9 cellular contexts compared by ENCODE assay signal in the genomic region with DNA sequence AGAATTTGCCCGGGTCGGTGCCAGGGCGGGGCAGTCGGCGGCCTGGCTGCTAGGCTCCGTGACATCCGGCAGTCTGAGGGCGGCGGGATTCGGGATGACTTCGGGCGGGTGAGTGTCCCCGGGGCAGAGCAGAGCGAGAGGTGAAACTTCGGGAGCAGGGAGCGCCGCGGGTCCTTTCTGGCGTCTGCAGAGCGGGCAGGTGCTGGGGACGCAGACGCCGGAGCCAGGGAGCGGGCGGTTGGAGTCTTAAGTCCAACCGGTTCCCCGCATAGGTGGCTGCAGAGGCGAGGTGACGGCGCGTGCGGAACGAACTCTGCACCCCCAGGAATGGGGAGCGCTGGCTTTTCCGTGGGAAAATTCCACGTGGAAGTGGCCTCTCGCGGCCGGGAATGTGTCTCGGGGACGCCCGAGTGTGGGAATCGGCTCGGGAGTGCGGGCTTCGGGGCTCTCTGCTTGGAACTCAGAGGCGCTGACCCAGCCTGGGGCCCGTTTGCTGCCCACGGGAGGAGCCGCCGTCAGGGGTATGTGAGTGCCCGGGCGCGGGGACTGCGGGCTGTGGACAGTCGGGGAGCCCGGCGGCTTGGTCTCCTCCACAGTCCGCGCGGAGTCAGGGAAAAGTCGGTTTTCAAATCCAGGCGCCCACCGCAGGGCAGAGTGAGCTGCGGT. TPM values are rescaled to one million over a fixed set of nuclear protein-coding genes. Genes with fewer than 3 reads are reported as not detected.
DNase-seq lines count a peak whose midpoint lies in the region; ATAC-seq and TF ChIP-seq lines count a peak whose summit lies in the region.
"Had no signal": no experiment of that assay in that cellular context is flagged by ENCODE, and none has a peak within 500 bp of the region (broad histone marks: within the 10 kb centered on the region; RNA-seq: fewer than 3 reads in every experiment).

A gene with protein sequence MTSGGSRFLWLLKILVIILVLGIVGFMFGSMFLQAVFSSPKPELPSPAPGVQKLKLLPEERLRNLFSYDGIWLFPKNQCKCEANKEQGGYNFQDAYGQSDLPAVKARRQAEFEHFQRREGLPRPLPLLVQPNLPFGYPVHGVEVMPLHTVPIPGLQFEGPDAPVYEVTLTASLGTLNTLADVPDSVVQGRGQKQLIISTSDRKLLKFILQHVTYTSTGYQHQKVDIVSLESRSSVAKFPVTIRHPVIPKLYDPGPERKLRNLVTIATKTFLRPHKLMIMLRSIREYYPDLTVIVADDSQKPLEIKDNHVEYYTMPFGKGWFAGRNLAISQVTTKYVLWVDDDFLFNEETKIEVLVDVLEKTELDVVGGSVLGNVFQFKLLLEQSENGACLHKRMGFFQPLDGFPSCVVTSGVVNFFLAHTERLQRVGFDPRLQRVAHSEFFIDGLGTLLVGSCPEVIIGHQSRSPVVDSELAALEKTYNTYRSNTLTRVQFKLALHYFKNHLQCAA (plus strand): TSS at position 71 of the 666 bp plus-strand sequence. CDS start 24 bp downstream, at position 95.

- H3K9me3 ChIP-seq in gastroesophageal sphincter = peaks cover 0 to 18% (median 0%) of the 10 kb centered on the region in 3 donors

- peak; percentile 43 to 57 for ATAC-seq in activated T-cell treated with anti-CD3 and anti-CD28 coated beads, Interleukin-2, amount 50 U/mL, for 4 hours
- no peak for ATAC-seq in HG03460 (IDR thresholded peaks at IDR 0.05; ENCODE audit: unreplicated experiment)
- ATAC-seq in gastroesophageal sphincter = no peak

- H3K4me1 Mint-ChIP-seq in activated T-cell treated with anti-CD3 and anti-CD28 coated beads, Interleukin-2, amount 50 U/mL, for 4 hours (ENCODE audit: low read depth) = peaks cover 5% of the 10 kb centered on the region

- H3K36me3 ChIP-seq in gastroesophageal sphincter = no peaks in the 10 kb centered on the region

- peaks cover 76% of the 10 kb centered on the region for H3K27me3 ChIP-seq in gastroesophageal sphincter

- TF ChIP-seq EP300 in gastroesophageal sphincter (IDR thresholded peaks at IDR 0.05) = no peak

- H3K4me1 ChIP-seq in gastroesophageal sphincter = peaks cover 0 to 12% (median 9%) of the 10 kb centered on the region in 3 donors

- H3K27me3 Mint-ChIP-seq in activated T-cell treated with anti-CD3 and anti-CD28 coated beads, Interleukin-2, amount 50 U/mL, for 4 hours (ENCODE audit: low read depth) = peaks cover 64% of the 10 kb centered on the region

- H3K9me3 Mint-ChIP-seq in activated T-cell treated with anti-CD3 and anti-CD28 coated beads, Interleukin-2, amount 50 U/mL, for 4 hours = no peaks in the 10 kb centered on the region

- no peak for TF ChIP-seq POLR2A in gastroesophageal sphincter (IDR thresholded peaks at IDR 0.05)

- peak within 1 kb of the TSS; percentile 53 for H3K4me3 Mint-ChIP-seq in activated T-cell treated with anti-CD3 and anti-CD28 coated beads, Interleukin-2, amount 50 U/mL, for 4 hours

- peak within 1 kb of the TSS; percentile 40 for H3K4me3 ChIP-seq in iPS-11a (ENCODE audit: low read depth, low read length)
- H3K4me3 ChIP-seq in gastroesophageal sphincter = peak within 1 kb of the TSS in 1 of 2 donors; percentile 34

- TF ChIP-seq CTCF in gastroesophageal sphincter (IDR thresholded peaks at IDR 0.05) = no peak

- peak; percentile 20 for DNase-seq in HK-2 (ENCODE audit: unreplicated experiment)
- no peak for DNase-seq in activated T-cell treated with anti-CD3 and anti-CD28 coated beads, Interleukin-2, amount 50 U/mL, for 4 hours
- DNase-seq in stimulated activated CD4-positive, alpha-beta T cell treated with anti-CD3 and anti-CD28 coated beads, Interleukin-2, amount 100 ng/mL, for 24 hours = peak; percentile 22 to 33
- no peak for DNase-seq in kidney glomerular epithelial cell (lab: John Stamatoyannopoulos, UW)
- no peak for DNase-seq in NCI-H2029 (lab: John Stamatoyannopoulos, UW)

- H3K36me3 Mint-ChIP-seq in activated T-cell treated with anti-CD3 and anti-CD28 coated beads, Interleukin-2, amount 50 U/mL, for 4 hours (ENCODE audit: insufficient read depth) = no peaks in the 10 kb centered on the region

- 33 to 42% methylated on average over 2 of the region's 65 CpGs for WGBS in gastroesophageal sphincter (ENCODE audit: low coverage in 1 of 2), 2 donors

- no peak within 1 kb of the TSS for H3K27ac ChIP-seq in gastroesophageal sphincter

RNA-seq across cellular contexts. Expression of the gene that starts here (rescaled TPM):
- not detected for total RNA-seq in activated T-cell treated with anti-CD3 and anti-CD28 coated beads, Interleukin-2, amount 50 U/mL, for 4 hours
- total RNA-seq in gastroesophageal sphincter = not detected
- total RNA-seq: M059J had no signal

Comparison
In these comparisons a context has a peak if more than half of its experiments do, and no peak if none do; other contexts are left out.
1. Peak in ATAC-seq in activated T-cell treated with anti-CD3 and anti-CD28 coated beads, Interleukin-2, amount 50 U/mL, for 4 hours; RNA of the gene not detected or under 1 TPM.
2. DNase-seq: peak in HK-2 (single experiment) and stimulated activated CD4-positive, alpha-beta T cell treated with anti-CD3 and anti-CD28 coated beads, Interleukin-2, amount 100 ng/mL, for 24 hours (2 of 2); none in activated T-cell treated with anti-CD3 and anti-CD28 coated beads, Interleukin-2, amount 50 U/mL, for 4 hours (single experiment), kidney glomerular epithelial cell (single experiment) and NCI-H2029 (single experiment).